Comparison of ENCODE assay signal across 19 cellular contexts in the genomic region with DNA sequence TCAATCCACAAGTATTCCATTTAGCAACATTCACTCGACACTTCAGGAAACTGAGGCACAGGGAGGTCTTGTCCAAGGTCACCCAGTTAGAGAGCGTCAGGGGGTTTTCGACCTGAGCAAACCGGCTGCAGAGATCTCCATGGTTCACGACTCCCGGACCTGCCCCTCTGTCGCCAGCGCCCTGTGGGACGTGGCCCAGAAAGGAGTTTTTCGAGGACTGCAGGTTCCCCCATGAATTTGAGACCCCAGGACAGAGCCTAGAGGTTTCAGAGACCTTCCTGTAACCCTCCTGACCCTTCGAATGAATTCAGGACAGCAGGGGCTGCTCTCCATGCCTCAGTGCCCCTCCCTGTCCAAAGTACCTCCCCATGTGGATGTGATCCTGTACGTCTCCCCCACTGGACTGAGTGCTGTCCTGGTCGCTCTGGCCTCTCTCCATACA. TPM values are rescaled to one million over a fixed set of nuclear protein-coding genes. Genes with fewer than 3 reads are reported as not detected.
DNase-seq lines count a peak whose midpoint lies in the region; TF ChIP-seq lines count a peak whose summit lies in the region.
"Had no signal": no experiment of that assay in that cellular context is flagged by ENCODE, and none has a peak within 500 bp of the region (broad histone marks: within the 10 kb centered on the region; RNA-seq: fewer than 3 reads in every experiment).

No MANE protein-coding gene starts in this region.

- intact Hi-C loops in activated CD4-positive, alpha-beta T cell treated with anti-CD3 and anti-CD28 coated beads, Interleukin-2, amount 10 ng/mL, durations not matched to agents 24 days and 14 days (cut with micrococcal nuclease) = no loop called here
- intact Hi-C loops in activated T-helper 2 cell treated with anti-CD3 and anti-CD28 coated beads, Interferon-gamma antibody, Interleukin-2, Interleukin-4, amounts not matched to agents 10 μg/mL and 5 μg/mL and 100 μg/mL, durations not matched to agents 14 hours and 24 hours and 36 hours (cut with micrococcal nuclease) = no loop called here
- intact Hi-C loops in uterus (cut with DNase I; ENCODE audit: low total_unique reads) = no loop called here

- no peak overlapping the region for H3K27ac ChIP-seq in SJCRH30
- no peak overlapping the region for H3K27ac ChIP-seq in endodermal cell (ENCODE audit: low read depth, low read length)
- H3K27ac ChIP-seq in osteoblast (ENCODE audit: low read depth, low read length) = no peak overlapping the region
- H3K27ac ChIP-seq in uterus = no peak overlapping the region

- H3K79me2 ChIP-seq in osteoblast (ENCODE audit: insufficient read depth, low read length) = no peaks in the 10 kb centered on the region

- H4K20me1 ChIP-seq in osteoblast (ENCODE audit: insufficient read depth, low read length) = no peaks in the 10 kb centered on the region

- H2AFZ ChIP-seq in osteoblast (ENCODE audit: low read length) = no peak overlapping the region

- H3K4me3 Mint-ChIP-seq in activated CD4-positive, alpha-beta T cell treated with anti-CD3 and anti-CD28 coated beads, Interleukin-2, amount 10 ng/mL, durations not matched to agents 24 days and 14 days = peak overlapping the region; percentile 27
- H3K4me3 Mint-ChIP-seq in endodermal cell = peak overlapping the region; percentile 61
- no peak overlapping the region for H3K4me3 Mint-ChIP-seq in activated T-helper 2 cell treated with anti-CD3 and anti-CD28 coated beads, Interferon-gamma antibody, Interleukin-2, Interleukin-4, amounts not matched to agents 10 μg/mL and 5 μg/mL and 100 μg/mL, durations not matched to agents 14 hours and 24 hours and 36 hours (ENCODE audit: low read depth)
- H3K4me3 Mint-ChIP-seq: stimulated activated naive CD8-positive, alpha-beta T cell treated with anti-CD3 and anti-CD28 coated beads, Interleukin-15, Interleukin-2, amounts not matched to agents 100 ng/mL and 50 ng/mL, for 24 hours had no signal

- H3K4me1 ChIP-seq in SJCRH30 = peaks cover 20% of the 10 kb centered on the region
- no peaks in the 10 kb centered on the region for H3K4me1 ChIP-seq in endodermal cell (ENCODE audit: control insufficient read depth, insufficient read depth, low read length)
- no peaks in the 10 kb centered on the region for H3K4me1 ChIP-seq in osteoblast (ENCODE audit: insufficient read depth, low read length)
- peaks cover 0 to 21% of the 10 kb centered on the region in 2 donors for H3K4me1 ChIP-seq in uterus

- H3K4me2 ChIP-seq in osteoblast (ENCODE audit: insufficient read depth, low read length) = no peak overlapping the region

- H3K9ac ChIP-seq in endodermal cell (ENCODE audit: extremely low read depth, low read length, poor library complexity, severe bottlenecking) = no peak overlapping the region

- peaks cover 5% of the 10 kb centered on the region for H3K4me1 Mint-ChIP-seq in activated CD4-positive, alpha-beta T cell treated with anti-CD3 and anti-CD28 coated beads, Interleukin-2, amount 10 ng/mL, durations not matched to agents 24 days and 14 days
- H3K4me1 Mint-ChIP-seq in endodermal cell = no peaks in the 10 kb centered on the region
- H3K4me1 Mint-ChIP-seq in activated T-helper 2 cell treated with anti-CD3 and anti-CD28 coated beads, Interferon-gamma antibody, Interleukin-2, Interleukin-4, amounts not matched to agents 10 μg/mL and 5 μg/mL and 100 μg/mL, durations not matched to agents 14 hours and 24 hours and 36 hours (ENCODE audit: low read depth) = no peaks in the 10 kb centered on the region

- H3K36me3 Mint-ChIP-seq in activated CD4-positive, alpha-beta T cell treated with anti-CD3 and anti-CD28 coated beads, Interleukin-2, amount 10 ng/mL, durations not matched to agents 24 days and 14 days (ENCODE audit: low read depth) = no peaks in the 10 kb centered on the region
- H3K36me3 Mint-ChIP-seq in endodermal cell (ENCODE audit: low read depth) = no peaks in the 10 kb centered on the region
- H3K36me3 Mint-ChIP-seq in activated T-helper 2 cell treated with anti-CD3 and anti-CD28 coated beads, Interferon-gamma antibody, Interleukin-2, Interleukin-4, amounts not matched to agents 10 μg/mL and 5 μg/mL and 100 μg/mL, durations not matched to agents 14 hours and 24 hours and 36 hours (ENCODE audit: low read depth) = no peaks in the 10 kb centered on the region

- H3K9me3 Mint-ChIP-seq in activated CD4-positive, alpha-beta T cell treated with anti-CD3 and anti-CD28 coated beads, Interleukin-2, amount 10 ng/mL, durations not matched to agents 24 days and 14 days = no peaks in the 10 kb centered on the region
- no peaks in the 10 kb centered on the region for H3K9me3 Mint-ChIP-seq in endodermal cell
- H3K9me3 Mint-ChIP-seq in activated T-helper 2 cell treated with anti-CD3 and anti-CD28 coated beads, Interferon-gamma antibody, Interleukin-2, Interleukin-4, amounts not matched to agents 10 μg/mL and 5 μg/mL and 100 μg/mL, durations not matched to agents 14 hours and 24 hours and 36 hours = no peaks in the 10 kb centered on the region
- H3K9me3 Mint-ChIP-seq: stimulated activated naive CD8-positive, alpha-beta T cell treated with anti-CD3 and anti-CD28 coated beads, Interleukin-15, Interleukin-2, amounts not matched to agents 100 ng/mL and 50 ng/mL, for 24 hours had no signal

- H3K9me3 ChIP-seq in SJCRH30 (replicated peaks) = no peaks in the 10 kb centered on the region
- H3K9me3 ChIP-seq in endodermal cell (ENCODE audit: control insufficient read depth, low read length) = no peaks in the 10 kb centered on the region
- H3K9me3 ChIP-seq in osteoblast (ENCODE audit: low read depth, low read length) = no peaks in the 10 kb centered on the region
- no peaks in the 10 kb centered on the region for H3K9me3 ChIP-seq in uterus

- H3K4me3 ChIP-seq in SJCRH30 (peak overlapping the region; percentile 54), endodermal cell (ENCODE audit: low read length) (no peak overlapping the region), osteoblast (ENCODE audit: insufficient read depth, low read length) (no peak overlapping the region), uterus (no peak overlapping the region)

- H3K27me3 ChIP-seq in SJCRH30 = no peaks in the 10 kb centered on the region
- peaks cover 27% of the 10 kb centered on the region for H3K27me3 ChIP-seq in endodermal cell (ENCODE audit: control insufficient read depth, insufficient read depth, low read length, poor library complexity, severe bottlenecking)
- H3K27me3 ChIP-seq in osteoblast (ENCODE audit: insufficient read depth, low read length) = peaks cover 56% of the 10 kb centered on the region
- H3K27me3 ChIP-seq in uterus = peaks cover 17 to 30% of the 10 kb centered on the region in 2 donors

- no peak for TF ChIP-seq POLR2A in uterus (IDR thresholded peaks at IDR 0.05)

- WGBS in endodermal cell (ENCODE audit: insufficient coverage in 1 of 2, insufficient read length in 1 of 2), 2 experiments = 64 to 65% methylated on average over 12 to 13 of the region's 13 CpGs

- DNase-seq in activated CD4-positive, alpha-beta T cell treated with anti-CD3 and anti-CD28 coated beads, Interleukin-2, amount 10 ng/mL, durations not matched to agents 24 days and 14 days = no peak
- DNase-seq in activated CD4-positive, alpha-beta T cell treated with anti-CD3 and anti-CD28 coated beads, Interleukin-2, amount 50 U/mL, for 4 hours = no peak
- DNase-seq in SJCRH30 (no peak), endodermal cell (no peak), osteoblast (ENCODE audit: insufficient read length, low spot score, missing footprints) (peak; percentile 66), NCI-H1436 (lab: John Stamatoyannopoulos, UW) (no peak), uterus (no peak)
- DNase-seq in activated T-helper 2 cell treated with anti-CD3 and anti-CD28 coated beads, Interferon-gamma antibody, Interleukin-2, Interleukin-4, amounts not matched to agents 10 μg/mL and 5 μg/mL and 100 μg/mL, durations not matched to agents 14 hours and 24 hours and 36 hours (ENCODE audit: low spot score) = no peak
- DNase-seq: activated effector memory CD4-positive, alpha-beta T cell treated with anti-CD3 and anti-CD28 coated beads, Interleukin-2, amount 50 U/mL, for 16 hours; GOT3; KBM-7; left cardiac atrium; NCI-H1417 treated with DMSO at 0.1 percent for 48 hours; T-helper 9 cell had no signal

- peaks cover 47% of the 10 kb centered on the region for H3K27me3 Mint-ChIP-seq in activated CD4-positive, alpha-beta T cell treated with anti-CD3 and anti-CD28 coated beads, Interleukin-2, amount 10 ng/mL, durations not matched to agents 24 days and 14 days
- H3K27me3 Mint-ChIP-seq in endodermal cell (ENCODE audit: insufficient read depth) = peaks cover 45% of the 10 kb centered on the region
- peaks cover 45% of the 10 kb centered on the region for H3K27me3 Mint-ChIP-seq in activated T-helper 2 cell treated with anti-CD3 and anti-CD28 coated beads, Interferon-gamma antibody, Interleukin-2, Interleukin-4, amounts not matched to agents 10 μg/mL and 5 μg/mL and 100 μg/mL, durations not matched to agents 14 hours and 24 hours and 36 hours (ENCODE audit: low read depth)

- TF ChIP-seq CTCF in endodermal cell (conservative IDR thresholded peaks at IDR 0.05) = no peak
- no peak for TF ChIP-seq CTCF in osteoblast (IDR thresholded peaks at IDR 0.05; ENCODE audit: extremely low read depth, low read depth, low read length)
- TF ChIP-seq CTCF in uterus (IDR thresholded peaks at IDR 0.05) = no peak

- H3K36me3 ChIP-seq in SJCRH30 (peaks cover 6% of the 10 kb centered on the region), endodermal cell (ENCODE audit: control insufficient read depth, insufficient read depth, low read length) (no peaks in the 10 kb centered on the region), osteoblast (ENCODE audit: insufficient read depth, low read length) (no peaks in the 10 kb centered on the region), uterus (no peaks in the 10 kb centered on the region)

- no peak overlapping the region for H3K27ac Mint-ChIP-seq in activated CD4-positive, alpha-beta T cell treated with anti-CD3 and anti-CD28 coated beads, Interleukin-2, amount 10 ng/mL, durations not matched to agents 24 days and 14 days
- no peak overlapping the region for H3K27ac Mint-ChIP-seq in endodermal cell
- H3K27ac Mint-ChIP-seq in activated T-helper 2 cell treated with anti-CD3 and anti-CD28 coated beads, Interferon-gamma antibody, Interleukin-2, Interleukin-4, amounts not matched to agents 10 μg/mL and 5 μg/mL and 100 μg/mL, durations not matched to agents 14 hours and 24 hours and 36 hours = no peak overlapping the region
- H3K27ac Mint-ChIP-seq: stimulated activated naive CD8-positive, alpha-beta T cell treated with anti-CD3 and anti-CD28 coated beads, Interleukin-15, Interleukin-2, amounts not matched to agents 100 ng/mL and 50 ng/mL, for 24 hours had no signal

RNA-seq across cellular contexts. Expression of a gene that starts 22.6 kb away (rescaled TPM):
- total RNA-seq in activated CD4-positive, alpha-beta T cell treated with anti-CD3 and anti-CD28 coated beads, Interleukin-2, amount 10 ng/mL, durations not matched to agents 24 days and 14 days = 0.40 TPM in 1 of 2 replicates, not detected in the other
- total RNA-seq in SJCRH30 (2014; rRNA removed; shearing (Covaris generic)) = 108 and 116 TPM in 2 replicates
- total RNA-seq in endodermal cell (10 to 100 TPM; 28.9 to 67.8 TPM), osteoblast (0.29 and 0.36 TPM in 2 replicates), uterus (10 to 100 TPM in 1 of 4 donors, 1 to 10 TPM in 3; 1.8 to 48.1 (median 5.5) TPM)
- 26.9 TPM for polyA plus RNA-seq in endodermal cell (2013, experiment 1 of 2)
- 24.3 TPM for polyA plus RNA-seq in endodermal cell (2013, experiment 2 of 2)
- not detected in 2 replicates for total RNA-seq in activated T-helper 2 cell treated with anti-CD3 and anti-CD28 coated beads, Interferon-gamma antibody, Interleukin-2, Interleukin-4, amounts not matched to agents 10 μg/mL and 5 μg/mL and 100 μg/mL, durations not matched to agents 14 hours and 24 hours and 36 hours

RNA-seq across cellular contexts. Expression of a gene that starts 42.3 kb away (rescaled TPM):
- 0.24 and 0.40 TPM in 2 replicates for total RNA-seq in activated CD4-positive, alpha-beta T cell treated with anti-CD3 and anti-CD28 coated beads, Interleukin-2, amount 10 ng/mL, durations not matched to agents 24 days and 14 days
- total RNA-seq in SJCRH30 (2014; rRNA removed; shearing (Covaris generic)) = 0.15 and 0.38 TPM in 2 replicates
- total RNA-seq in endodermal cell = 1 to 10 TPM in 1 of 2 donors, under 1 TPM in 1; 0.86 to 1.4 TPM
- polyA plus RNA-seq in endodermal cell (2013, experiment 1 of 2) = 0.21 TPM
- polyA plus RNA-seq in endodermal cell (2013, experiment 2 of 2) = 0.75 TPM
- total RNA-seq in osteoblast = not detected in 2 replicates
- total RNA-seq in activated T-helper 2 cell treated with anti-CD3 and anti-CD28 coated beads, Interferon-gamma antibody, Interleukin-2, Interleukin-4, amounts not matched to agents 10 μg/mL and 5 μg/mL and 100 μg/mL, durations not matched to agents 14 hours and 24 hours and 36 hours = 0.18 and 0.37 TPM in 2 replicates
- 1 to 10 TPM in 2 of 4 donors, under 1 TPM in 1, not detected in 1; 0.59 to 1.1 (median 1.1) TPM for total RNA-seq in uterus
- total RNA-seq: RPMI7951 had no signal

RNA-seq across cellular contexts. Expression of a gene that starts 47.1 kb away (rescaled TPM):
- not detected in 2 replicates for total RNA-seq in activated CD4-positive, alpha-beta T cell treated with anti-CD3 and anti-CD28 coated beads, Interleukin-2, amount 10 ng/mL, durations not matched to agents 24 days and 14 days
- 0.38 and 1.1 TPM in 2 replicates for total RNA-seq in SJCRH30 (2014; rRNA removed; shearing (Covaris generic))
- total RNA-seq in endodermal cell (1 to 10 TPM; 3.7 to 3.9 TPM), osteoblast (0.36 TPM in 1 of 2 replicates, not detected in the other), uterus (10 to 100 TPM in 1 of 4 donors, 1 to 10 TPM in 3; 1.5 to 11.1 (median 3.0) TPM)
- 2.4 TPM for polyA plus RNA-seq in endodermal cell (2013, experiment 1 of 2)
- 2.2 TPM for polyA plus RNA-seq in endodermal cell (2013, experiment 2 of 2)
- total RNA-seq in activated T-helper 2 cell treated with anti-CD3 and anti-CD28 coated beads, Interferon-gamma antibody, Interleukin-2, Interleukin-4, amounts not matched to agents 10 μg/mL and 5 μg/mL and 100 μg/mL, durations not matched to agents 14 hours and 24 hours and 36 hours = 0.27 TPM in 1 of 2 replicates, not detected in the other
- total RNA-seq: A172, myocyte, NCI-H460, RPMI7951 had no signal

RNA-seq across cellular contexts. Expression of a gene that starts 57.2 kb away (rescaled TPM):
- 12.5 and 13.5 TPM in 2 replicates for total RNA-seq in activated CD4-positive, alpha-beta T cell treated with anti-CD3 and anti-CD28 coated beads, Interleukin-2, amount 10 ng/mL, durations not matched to agents 24 days and 14 days
- 8.5 and 8.8 TPM in 2 replicates for total RNA-seq in SJCRH30 (2014; rRNA removed; shearing (Covaris generic))
- total RNA-seq in endodermal cell (10 to 100 TPM; 18.1 to 25.5 TPM), osteoblast (1.8 TPM in 2 replicates), uterus (10 to 100 TPM in 1 of 4 donors, 1 to 10 TPM in 2, under 1 TPM in 1; 0.77 to 20.6 (median 9.1) TPM)
- polyA plus RNA-seq in endodermal cell (2013, experiment 1 of 2) = 12.1 TPM
- 12.3 TPM for polyA plus RNA-seq in endodermal cell (2013, experiment 2 of 2)
- 16.1 and 16.9 TPM in 2 replicates for total RNA-seq in activated T-helper 2 cell treated with anti-CD3 and anti-CD28 coated beads, Interferon-gamma antibody, Interleukin-2, Interleukin-4, amounts not matched to agents 10 μg/mL and 5 μg/mL and 100 μg/mL, durations not matched to agents 14 hours and 24 hours and 36 hours
